Comparison of ENCODE assay signal across 8 cellular contexts in genomic region chr7:74656911-74657691, GRCh38. TPM values are rescaled to one million over a fixed set of nuclear protein-coding genes. Genes with fewer than 3 reads are reported as not detected.
DNase-seq lines count a peak whose midpoint lies in the region; ATAC-seq and TF ChIP-seq lines count a peak whose summit lies in the region.

No MANE protein-coding gene starts in this region.

- peak overlapping the region; percentile 89 for H3K27ac Mint-ChIP-seq in activated naive CD8-positive, alpha-beta T cell treated with anti-CD3 and anti-CD28 coated beads, Interleukin-2, amount 50 U/mL, for 24 hours

- H3K27me3 Mint-ChIP-seq in activated naive CD8-positive, alpha-beta T cell treated with anti-CD3 and anti-CD28 coated beads, Interleukin-2, amount 50 U/mL, for 24 hours = no peaks in the 10 kb centered on the region

- peak overlapping the region; percentile 99 for H4K91ac ChIP-seq in trophoblast cell (ENCODE audit: low read depth, low read length)

- peak overlapping the region; percentile 88 for H3K4me3 Mint-ChIP-seq in activated naive CD8-positive, alpha-beta T cell treated with anti-CD3 and anti-CD28 coated beads, Interleukin-2, amount 50 U/mL, for 24 hours

- WGBS in trophoblast cell (ENCODE audit: extremely low coverage, insufficient coverage, insufficient read length) = no CpG with 5 or more reads among the region's 59 CpGs
- 0 to 1% methylated on average over 30 to 43 of the region's 59 CpGs for WGBS in tibial nerve, 2 donors

- H3K23ac ChIP-seq in trophoblast cell (ENCODE audit: low read length) = no peak overlapping the region

- H3K9ac ChIP-seq in SU-DHL-6 (ENCODE audit: low read length) (peak overlapping the region; percentile 100), trophoblast cell (ENCODE audit: low read length) (peak overlapping the region; percentile 100)

- H3K9me3 ChIP-seq in SU-DHL-6 (ENCODE audit: insufficient read depth, low read length) (no peaks in the 10 kb centered on the region), cardiac muscle cell (ENCODE audit: low read depth) (no peaks in the 10 kb centered on the region), trophoblast cell (ENCODE audit: insufficient read depth, low read depth, low read length) (no peaks in the 10 kb centered on the region), tibial nerve (no peaks in the 10 kb centered on the region)

- H3K4me3 ChIP-seq in GM12875 (ENCODE audit: low read depth, low read length) (peak overlapping the region; percentile 94), SU-DHL-6 (ENCODE audit: insufficient read depth, low read length, poor library complexity, severe bottlenecking) (peak overlapping the region; percentile 97), cardiac muscle cell (peak overlapping the region; percentile 99), trophoblast cell (ENCODE audit: low read depth, low read length) (peak overlapping the region; percentile 100), tibial nerve (peak overlapping the region; percentile 76 to 100 (median 98))

- H3K4me2 ChIP-seq in SU-DHL-6 (ENCODE audit: low read depth, low read length, poor library complexity, severe bottlenecking) = peak overlapping the region; percentile 78
- peak overlapping the region; percentile 97 for H3K4me2 ChIP-seq in trophoblast cell (ENCODE audit: low read length)

- H3K4me1 ChIP-seq in cardiac muscle cell (ENCODE audit: low read depth) = peaks cover 31% of the 10 kb centered on the region
- peaks cover 19 to 20% of the 10 kb centered on the region in 2 experiments for H3K4me1 ChIP-seq in trophoblast cell (ENCODE audit: control insufficient read depth in 1 of 2, insufficient read depth in 2 of 2, low read length in 2 of 2)
- H3K4me1 ChIP-seq in tibial nerve = peaks cover 0 to 46% (median 37%) of the 10 kb centered on the region in 4 donors

- no peaks in the 10 kb centered on the region for H3K9me2 ChIP-seq in SU-DHL-6 (replicated peaks; ENCODE audit: insufficient read depth, low read length)

- H2AFZ ChIP-seq in SU-DHL-6 (ENCODE audit: low read depth, low read length, severe bottlenecking) (peak overlapping the region; percentile 75), trophoblast cell (ENCODE audit: insufficient read depth, low read length, poor library complexity) (peak overlapping the region; percentile 76)

- H3K27ac ChIP-seq in SU-DHL-6 (ENCODE audit: low read depth, low read length) (peak overlapping the region; percentile 91), cardiac muscle cell (peak overlapping the region; percentile 100), trophoblast cell (ENCODE audit: low read depth, low read length) (peak overlapping the region; percentile 88), tibial nerve (peak overlapping the region; percentile 98 to 100 (median 100))

- H3K18ac ChIP-seq in trophoblast cell (ENCODE audit: low read length) = peak overlapping the region; percentile 92

- H3K36me3 ChIP-seq in SU-DHL-6 (ENCODE audit: low read length) = no peaks in the 10 kb centered on the region
- H3K36me3 ChIP-seq in cardiac muscle cell = no peaks in the 10 kb centered on the region
- H3K36me3 ChIP-seq in trophoblast cell (ENCODE audit: control insufficient read depth in 1 of 2, insufficient read depth in 2 of 2, low read length in 2 of 2) = peaks cover 0 to 3% of the 10 kb centered on the region in 2 experiments
- no peaks in the 10 kb centered on the region for H3K36me3 ChIP-seq in tibial nerve

- TF ChIP-seq CTCF in GM12875 (IDR thresholded peaks at IDR 0.05; ENCODE audit: borderline replicate concordance, insufficient read depth, low read depth, low read length) (no peak), SU-DHL-6 (IDR thresholded peaks at IDR 0.05; ENCODE audit: insufficient read depth, low read length, poor library complexity, severe bottlenecking) (no peak), cardiac muscle cell (IDR thresholded peaks at IDR 0.05; ENCODE audit: low read depth, low read length) (peak; percentile 14), tibial nerve (IDR thresholded peaks at IDR 0.05) (peak in 3 of 5 experiments; percentile 15 to 35 (median 28))

- peaks cover 54% of the 10 kb centered on the region for H3F3A ChIP-seq in SU-DHL-6 (ENCODE audit: insufficient read depth)

- H3K27me3 ChIP-seq in SU-DHL-6 (ENCODE audit: low read length) (no peaks in the 10 kb centered on the region), cardiac muscle cell (no peaks in the 10 kb centered on the region), trophoblast cell (ENCODE audit: insufficient read depth, low read length) (no peaks in the 10 kb centered on the region), tibial nerve (no peaks in the 10 kb centered on the region)

- TF ChIP-seq POLR2A in tibial nerve (IDR thresholded peaks at IDR 0.05) = peak; percentile 55 to 82

- peaks cover 28% of the 10 kb centered on the region for H3K79me1 ChIP-seq in trophoblast cell (ENCODE audit: low read length)

- H3K79me2 ChIP-seq in SU-DHL-6 (ENCODE audit: insufficient read depth, low read length) (peaks cover 32% of the 10 kb centered on the region), trophoblast cell (ENCODE audit: control insufficient read depth, insufficient read depth, low read length, poor library complexity) (peaks cover 35% of the 10 kb centered on the region)

- peaks cover 22% of the 10 kb centered on the region for H3K36me3 Mint-ChIP-seq in activated naive CD8-positive, alpha-beta T cell treated with anti-CD3 and anti-CD28 coated beads, Interleukin-2, amount 50 U/mL, for 24 hours (ENCODE audit: low read depth)

- peak overlapping the region; percentile 96 for H2BK120ac ChIP-seq in trophoblast cell (ENCODE audit: insufficient read depth, low read length, poor library complexity)

- H4K20me1 ChIP-seq in SU-DHL-6 (ENCODE audit: low read depth, low read length) = peaks cover 3% of the 10 kb centered on the region; the same call in 1 of the 2 replicates

- peak in 1 of 2 donors; percentile 90 for TF ChIP-seq EP300 in tibial nerve (IDR thresholded peaks at IDR 0.05)

- H2BK5ac ChIP-seq in trophoblast cell (ENCODE audit: low read depth, low read length, poor library complexity) = peak overlapping the region; percentile 90

- H2BK12ac ChIP-seq in trophoblast cell (ENCODE audit: low read length) = peak overlapping the region; percentile 8

- H3K14ac ChIP-seq in trophoblast cell (ENCODE audit: low read length) = peak overlapping the region; percentile 99

- peaks cover 63% of the 10 kb centered on the region for H3K4me1 Mint-ChIP-seq in activated naive CD8-positive, alpha-beta T cell treated with anti-CD3 and anti-CD28 coated beads, Interleukin-2, amount 50 U/mL, for 24 hours

- H3K9me3 Mint-ChIP-seq in activated naive CD8-positive, alpha-beta T cell treated with anti-CD3 and anti-CD28 coated beads, Interleukin-2, amount 50 U/mL, for 24 hours = no peaks in the 10 kb centered on the region

- peak; percentile 97 to 99 (median 99) for DNase-seq in NCI-H1417 (lab: John Stamatoyannopoulos, UW)
- DNase-seq in activated naive CD8-positive, alpha-beta T cell treated with anti-CD3 and anti-CD28 coated beads, Interleukin-2, amount 50 U/mL, for 24 hours = peak; percentile 99
- DNase-seq in cardiac muscle cell (ENCODE audit: low read depth in 1 of 2, low spot score in 1 of 2) = peak; percentile 99
- peak; percentile 91 to 94 for DNase-seq in trophoblast cell
- DNase-seq in tibial nerve (ENCODE audit: low spot score in 2 of 2) = peak; percentile 96 to 98

- peak overlapping the region; percentile 97 for H4K12ac ChIP-seq in trophoblast cell (ENCODE audit: low read depth, low read length)

- peak; percentile 55 for ATAC-seq in HG02759 (IDR thresholded peaks at IDR 0.05; ENCODE audit: unreplicated experiment)
- peak; percentile 78 for ATAC-seq in activated naive CD8-positive, alpha-beta T cell treated with anti-CD3 and anti-CD28 coated beads, Interleukin-2, amount 50 U/mL, for 24 hours

- peak overlapping the region; percentile 94 for H2AK5ac ChIP-seq in trophoblast cell (ENCODE audit: low read length)

- peak overlapping the region; percentile 98 for H4K8ac ChIP-seq in trophoblast cell (ENCODE audit: low read depth, low read length)

- peak overlapping the region; percentile 97 for H3K4ac ChIP-seq in trophoblast cell (ENCODE audit: low read depth, low read length)

RNA-seq across cellular contexts. Expression of gene GTF2I, which starts 0.4 kb away (rescaled TPM):
- total RNA-seq in cardiac muscle cell (221 and 367 TPM in 2 replicates), tibial nerve (100 to 1,000 TPM; 139 to 194 (median 168) TPM)
- polyA plus RNA-seq in cardiac muscle cell = 189 and 203 TPM in 2 replicates
- 172 and 177 TPM in 2 replicates for polyA plus RNA-seq in trophoblast cell (2013)

Comparison
In these comparisons a context has a peak if more than half of its experiments do, and no peak if none do; other contexts are left out.
1. Peak in every context shown above with its lines: DNase-seq, ATAC-seq, H3K4me3 ChIP-seq and H3K27ac ChIP-seq.
2. CTCF ChIP-seq: peak in cardiac muscle cell (single experiment) and tibial nerve (3 of 5); none in GM12875 (single experiment) and SU-DHL-6 (single experiment).